In the genomic region with DNA sequence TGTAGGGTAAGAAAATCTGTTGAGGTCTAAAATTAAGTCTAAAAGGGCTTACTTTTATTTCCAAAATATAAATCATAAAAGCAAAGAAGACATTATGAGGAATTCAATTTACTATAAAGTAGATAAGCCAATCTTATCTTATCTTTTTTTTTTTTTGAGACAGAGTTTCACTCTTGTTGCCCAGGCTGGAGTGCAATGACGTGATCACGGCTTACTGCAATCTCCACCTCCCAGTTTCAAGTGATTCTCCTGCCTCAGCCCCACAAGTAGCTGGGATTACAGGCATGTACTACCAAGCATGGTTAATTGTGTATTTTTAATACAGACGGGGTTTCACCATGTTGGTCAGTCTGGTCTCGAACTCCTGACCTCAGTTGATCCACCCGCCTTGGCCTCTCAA, we compare ENCODE assay signal across 5 cellular contexts.
DNase-seq lines count a peak whose midpoint lies in the region; ATAC-seq, FAIRE-seq and TF ChIP-seq lines count a peak whose summit lies in the region.
"Not testable (repeated sequence)": the region's sequence is repeated elsewhere in the genome, so short reads cannot be mapped to it uniquely, and the experiment has no call there.

No MANE protein-coding gene starts in this region.

- not testable (repeated sequence) for H3K4me2 ChIP-seq in hepatocyte

- TF ChIP-seq POLR2A in adrenal gland (IDR thresholded peaks at IDR 0.05): not testable (repeated sequence)

- not testable (repeated sequence) for FAIRE-seq in small intestine (lab: Jason Lieb, UNC)

- POLR2A ChIA-PET in HEK293 (lab: Yijun Ruan, JAX): not testable (repeated sequence)

- H3K27me3 ChIP-seq in adrenal gland; hepatocyte; left lung; small intestine (ENCODE audit: control insufficient read depth in 2 of 2, insufficient read depth in 2 of 2, low read length in 2 of 2): not testable (repeated sequence)

- intact Hi-C loops in adrenal gland (cut with DNase I); left lung (cut with DNase I): not testable (repeated sequence)

- DNase-seq in adrenal gland (peak in 6 of 7 donors; percentile 35 to 72 (median 55)), left lung (peak in 1 of 2 donors; percentile 40), small intestine (peak; percentile 52)
- not testable (repeated sequence) for DNase-seq in hepatocyte (ENCODE audit: low spot score)

- WGBS in adrenal gland, 4 donors: 61 to 82% (median 70%) methylated on average over 5 of the region's 5 CpGs
- WGBS in hepatocyte (ENCODE audit: low lambda C conversion rate, missing lambda C conversion rate): 56% methylated on average over 5 of the region's 5 CpGs
- 37 to 66% (median 52%) methylated on average over 5 of the region's 5 CpGs for WGBS in small intestine, 3 donors

- peak; percentile 72 for ATAC-seq in left lung

- not testable (repeated sequence) for H4K20me1 ChIP-seq in hepatocyte (ENCODE audit: insufficient read depth, poor library complexity, severe bottlenecking)

- not testable (repeated sequence) for H3K4me3 ChIP-seq in HEK293 (ENCODE audit: low read depth, low read length); adrenal gland; hepatocyte; left lung; small intestine (ENCODE audit: low read depth in 1 of 2, low read length in 2 of 2)

- H3K4me1 ChIP-seq in HEK293 (ENCODE audit: control insufficient read depth, insufficient read depth, low read length); hepatocyte (ENCODE audit: insufficient read depth); left lung; small intestine (ENCODE audit: control insufficient read depth in 2 of 2, insufficient read depth in 1 of 2, low read depth in 1 of 2, low read length in 1 of 2): not testable (repeated sequence)
- H3K4me1 ChIP-seq in adrenal gland (replicated peaks in 1 of 2): peaks cover 18 to 20% of the 10 kb centered on the region in 2 donors

- not testable (repeated sequence) for H3K79me2 ChIP-seq in hepatocyte

- TF ChIP-seq CTCF in HEK293 (tag by site-specific recombination; IDR thresholded peaks at IDR 0.05); adrenal gland (IDR thresholded peaks at IDR 0.05); hepatocyte (IDR thresholded peaks at IDR 0.05; ENCODE audit: poor library complexity); left lung (IDR thresholded peaks at IDR 0.05): not testable (repeated sequence)

- H3K9me3 ChIP-seq in HEK293 (ENCODE audit: control insufficient read depth, insufficient read depth, low read depth, low read length); adrenal gland (replicated peaks in 1 of 3); hepatocyte (ENCODE audit: low read depth); left lung; small intestine (ENCODE audit: control insufficient read depth, low read depth): not testable (repeated sequence)

- not testable (repeated sequence) for H3K36me3 ChIP-seq in HEK293 (ENCODE audit: control insufficient read depth in 2 of 2, insufficient read depth in 1 of 2, low read length in 2 of 2); adrenal gland (replicated peaks in 1 of 2); hepatocyte (replicated peaks; ENCODE audit: insufficient read depth, low read depth); left lung; small intestine (ENCODE audit: control insufficient read depth in 2 of 2, insufficient read depth in 2 of 2, low read length in 2 of 2)

- not testable (repeated sequence) for H2AFZ ChIP-seq in hepatocyte

- CTCF ChIA-PET in HEK293 (lab: Yijun Ruan, JAX): not testable (repeated sequence)

- H3K9me2 ChIP-seq in hepatocyte (replicated peaks; ENCODE audit: insufficient read depth): not testable (repeated sequence)

- not testable (repeated sequence) for H3K27ac ChIP-seq in HEK293 (ENCODE audit: extremely low read depth, low read depth, low read length); adrenal gland; left lung; small intestine (ENCODE audit: low read depth in 1 of 2, low read length in 1 of 2)
- peak overlapping the region; percentile 30 for H3K27ac ChIP-seq in hepatocyte

TF ChIP-seq in HEK293, 187 proteins besides CTCF, POLR2A, EP300 and RAD21:
- TF ChIP-seq ZNF629 (tag by site-specific recombination; IDR thresholded peaks at IDR 0.05): peak; percentile 66
- 0 out of 2 replicates have a peak, but pooled peaks have one; percentile 9 for TF ChIP-seq FEZF1 (tag by site-specific recombination; IDR thresholded peaks at IDR 0.05)
- TF ChIP-seq, protein P1, sequence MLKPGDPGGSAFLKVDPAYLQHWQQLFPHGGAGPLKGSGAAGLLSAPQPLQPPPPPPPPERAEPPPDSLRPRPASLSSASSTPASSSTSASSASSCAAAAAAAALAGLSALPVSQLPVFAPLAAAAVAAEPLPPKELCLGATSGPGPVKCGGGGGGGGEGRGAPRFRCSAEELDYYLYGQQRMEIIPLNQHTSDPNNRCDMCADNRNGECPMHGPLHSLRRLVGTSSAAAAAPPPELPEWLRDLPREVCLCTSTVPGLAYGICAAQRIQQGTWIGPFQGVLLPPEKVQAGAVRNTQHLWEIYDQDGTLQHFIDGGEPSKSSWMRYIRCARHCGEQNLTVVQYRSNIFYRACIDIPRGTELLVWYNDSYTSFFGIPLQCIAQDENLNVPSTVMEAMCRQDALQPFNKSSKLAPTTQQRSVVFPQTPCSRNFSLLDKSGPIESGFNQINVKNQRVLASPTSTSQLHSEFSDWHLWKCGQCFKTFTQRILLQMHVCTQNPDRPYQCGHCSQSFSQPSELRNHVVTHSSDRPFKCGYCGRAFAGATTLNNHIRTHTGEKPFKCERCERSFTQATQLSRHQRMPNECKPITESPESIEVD (tag by site-specific recombination; IDR thresholded peaks at IDR 0.05): peak; percentile 36; the same call in 1 of the 2 replicates
- peak; percentile 27; the same call in 1 of the 2 replicates for TF ChIP-seq SCRT1 (tag by site-specific recombination; IDR thresholded peaks at IDR 0.05; ENCODE audit: borderline replicate concordance)
- 0 out of 2 replicates have a peak, but pooled peaks have one; percentile 45 for TF ChIP-seq ZNF843 (tag by site-specific recombination; IDR thresholded peaks at IDR 0.05)
- TF ChIP-seq GLIS1 (tag by site-specific recombination; IDR thresholded peaks at IDR 0.05): peak; percentile 18; the same call in 1 of the 2 replicates
- TF ChIP-seq OSR2 (tag by site-specific recombination; IDR thresholded peaks at IDR 0.05): peak; percentile 52
- TF ChIP-seq, protein P2, sequence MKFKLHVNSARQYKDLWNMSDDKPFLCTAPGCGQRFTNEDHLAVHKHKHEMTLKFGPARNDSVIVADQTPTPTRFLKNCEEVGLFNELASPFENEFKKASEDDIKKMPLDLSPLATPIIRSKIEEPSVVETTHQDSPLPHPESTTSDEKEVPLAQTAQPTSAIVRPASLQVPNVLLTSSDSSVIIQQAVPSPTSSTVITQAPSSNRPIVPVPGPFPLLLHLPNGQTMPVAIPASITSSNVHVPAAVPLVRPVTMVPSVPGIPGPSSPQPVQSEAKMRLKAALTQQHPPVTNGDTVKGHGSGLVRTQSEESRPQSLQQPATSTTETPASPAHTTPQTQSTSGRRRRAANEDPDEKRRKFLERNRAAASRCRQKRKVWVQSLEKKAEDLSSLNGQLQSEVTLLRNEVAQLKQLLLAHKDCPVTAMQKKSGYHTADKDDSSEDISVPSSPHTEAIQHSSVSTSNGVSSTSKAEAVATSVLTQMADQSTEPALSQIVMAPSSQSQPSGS (tag by site-specific recombination; IDR thresholded peaks at IDR 0.05; ENCODE audit: low read depth): peak; percentile 67
- peak; percentile 54 for TF ChIP-seq ZXDB (tag by site-specific recombination; IDR thresholded peaks at IDR 0.05)
